In genomic region chr1:104979651-104980050, GRCh38 we compare ENCODE assay signal across 9 cellular contexts.
"Had no signal": no experiment of that assay in that cellular context is flagged by ENCODE, and none has a peak within 500 bp of the region (broad histone marks: within the 10 kb centered on the region; RNA-seq: fewer than 3 reads in every experiment).

No MANE protein-coding gene starts in this region.

- H3K9me3 ChIP-seq: HAP-1 had no signal

- DNase-seq: GM23248, GOT3, H7, HFFc6, IMR-90, KG1 had no signal

- H3K4me3 Mint-ChIP-seq: HFFc6 had no signal

- ATAC-seq: HCT116, K562 had no signal

- H2AFZ ChIP-seq: GM23248 had no signal

- H3K27ac ChIP-seq: GM23248 had no signal

- H3K4me3 ChIP-seq: GM23248, HAP-1, K562 had no signal

- H3K27ac Mint-ChIP-seq: HFFc6 had no signal

- H3K36me3 ChIP-seq: HAP-1 had no signal

- H3K4me1 ChIP-seq: HAP-1 had no signal
